Comparison of ENCODE assay signal across 3 cellular contexts in the genomic region with DNA sequence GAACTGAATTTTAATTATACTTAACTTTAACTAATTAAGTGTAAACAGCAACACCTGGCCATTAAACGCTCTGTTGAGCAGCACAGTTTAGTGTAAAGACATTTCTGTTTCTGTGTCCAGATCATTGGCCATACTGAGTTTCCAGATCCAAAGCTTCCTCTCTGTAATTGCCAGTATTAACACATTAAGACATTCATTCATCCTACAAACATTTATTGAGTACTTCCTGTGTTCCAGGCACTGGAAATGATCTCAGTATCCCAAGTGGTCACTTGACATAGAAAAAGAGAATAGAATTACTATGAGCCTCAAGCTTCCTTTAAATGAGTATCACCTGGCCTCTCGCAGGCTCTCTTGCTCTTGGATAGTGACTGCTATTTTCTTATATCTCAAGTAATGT.
"Had no signal": no experiment of that assay in that cellular context is flagged by ENCODE, and none has a peak within 500 bp of the region (broad histone marks: within the 10 kb centered on the region; RNA-seq: fewer than 3 reads in every experiment).

No MANE protein-coding gene starts in this region.

- DNase-seq: H9, HCEC 1CT, IMR-90 had no signal
